In genomic region chr2:49050265-49050664, GRCh38 we compare ENCODE assay signal across 9 cellular contexts.
"Had no signal": no experiment of that assay in that cellular context is flagged by ENCODE, and none has a peak within 500 bp of the region (broad histone marks: within the 10 kb centered on the region; RNA-seq: fewer than 3 reads in every experiment).

No MANE protein-coding gene starts in this region.

- H3K27ac ChIP-seq: GM23248 had no signal

- H3K4me3 ChIP-seq: GM23248, K562 had no signal

- H2AFZ ChIP-seq: GM23248 had no signal

- H3K27ac Mint-ChIP-seq: H9 had no signal

- H3K4me3 Mint-ChIP-seq: H9 had no signal

- ATAC-seq: K562 had no signal

- FAIRE-seq: H1, H54, HTR-8/SVneo, K562 had no signal

- DNase-seq: GM23248, H9, HCEC 1CT, IMR-90, KG1 had no signal

- H3K9ac ChIP-seq: GM23248 had no signal
